In genomic region chr6:151130329-151130728, GRCh38 we compare ENCODE assay signal across 30 cellular contexts.
DNase-seq lines count a peak whose midpoint lies in the region; ATAC-seq and TF ChIP-seq lines count a peak whose summit lies in the region.
"Had no signal": no experiment of that assay in that cellular context is flagged by ENCODE, and none has a peak within 500 bp of the region (broad histone marks: within the 10 kb centered on the region; RNA-seq: fewer than 3 reads in every experiment).

No MANE protein-coding gene starts in this region.

- CTCF ChIA-PET in activated CD8-positive, alpha-beta memory T cell treated with anti-CD3 and anti-CD28 coated beads, Interleukin-2, amount 10 ng/mL, durations not matched to agents 7 days and 5 days (lab: Charles Lee): no interaction called here

- H3K9ac ChIP-seq in OCI-LY3 (ENCODE audit: low read length): peak overlapping the region; percentile 39; the same call in 1 of the 2 replicates

- no peaks in the 10 kb centered on the region for H3K36me3 Mint-ChIP-seq in activated CD8-positive, alpha-beta memory T cell treated with anti-CD3 and anti-CD28 coated beads, Interleukin-2, amount 10 ng/mL, durations not matched to agents 7 days and 5 days
- no peaks in the 10 kb centered on the region for H3K36me3 Mint-ChIP-seq in activated T-cell treated with anti-CD3 and anti-CD28 coated beads, Interleukin-2, amount 50 U/mL, for 4 hours (ENCODE audit: insufficient read depth)
- H3K36me3 Mint-ChIP-seq: CD4-positive, alpha-beta memory T cell had no signal

- DNase-seq in activated CD8-positive, alpha-beta memory T cell treated with anti-CD3 and anti-CD28 coated beads, Interleukin-2, amount 10 ng/mL, durations not matched to agents 7 days and 5 days: peak; percentile 46
- DNase-seq in activated CD8-positive, alpha-beta memory T cell treated with anti-CD3 and anti-CD28 coated beads, Interleukin-2, amount 50 U/mL, for 4 hours: no peak
- DNase-seq in RKO (ENCODE audit: low spot score): no peak
- DNase-seq in activated T-cell treated with anti-CD3 and anti-CD28 coated beads, Interleukin-2, amount 50 U/mL, for 4 hours: no peak
- no peak for DNase-seq in SJCRH30
- no peak for DNase-seq in stimulated activated CD4-positive, alpha-beta T cell treated with anti-CD3 and anti-CD28 coated beads, Interleukin-4, amount 100 ng/mL, for 1 hour
- DNase-seq: activated CD4-positive, alpha-beta T cell treated with anti-CD3 and anti-CD28 coated beads, Interleukin-2, amount 50 U/mL, for 48 hours; activated CD4-positive, CD25-positive, alpha-beta regulatory T cell; activated naive CD8-positive, alpha-beta T cell treated with anti-CD3 and anti-CD28 coated beads, Interleukin-2, amount 50 U/mL, for 24 hours; CD4-positive, alpha-beta memory T cell; dermis blood vessel endothelial cell; gastrocnemius medialis; hippocampal formation; left cardiac atrium; NCI-H1048; NCI-H1694 treated with DMSO at 0.1 percent for 48 hours; NCI-H526; nephron progenitor cell; NK-92 treated with Interleukin-12 subunit alpha and Interleukin-12 subunit beta, amount 100 ng/mL, for 24 hours; ovary; SHP77 treated with DMSO at 0.1 percent for 48 hours; small intestine; SW 1271; trophoblast cell had no signal

- peaks cover 4% of the 10 kb centered on the region for H3K4me1 Mint-ChIP-seq in activated CD8-positive, alpha-beta memory T cell treated with anti-CD3 and anti-CD28 coated beads, Interleukin-2, amount 10 ng/mL, durations not matched to agents 7 days and 5 days
- H3K4me1 Mint-ChIP-seq in activated T-cell treated with anti-CD3 and anti-CD28 coated beads, Interleukin-2, amount 50 U/mL, for 4 hours (ENCODE audit: low read depth): no peaks in the 10 kb centered on the region
- H3K4me1 Mint-ChIP-seq: CD4-positive, alpha-beta memory T cell; central memory CD8-positive, alpha-beta T cell had no signal

- H3K9me3 ChIP-seq in OCI-LY3 (ENCODE audit: insufficient read depth, low read length) (no peaks in the 10 kb centered on the region; the same call in 1 of the 2 replicates), SJCRH30 (replicated peaks) (peaks cover 6% of the 10 kb centered on the region)
- H3K9me3 ChIP-seq: gastrocnemius medialis, HAP-1, ovary had no signal

- H3K4me3 Mint-ChIP-seq in activated CD8-positive, alpha-beta memory T cell treated with anti-CD3 and anti-CD28 coated beads, Interleukin-2, amount 10 ng/mL, durations not matched to agents 7 days and 5 days: no peak overlapping the region
- no peak overlapping the region for H3K4me3 Mint-ChIP-seq in activated T-cell treated with anti-CD3 and anti-CD28 coated beads, Interleukin-2, amount 50 U/mL, for 4 hours
- H3K4me3 Mint-ChIP-seq: activated naive CD8-positive, alpha-beta T cell treated with anti-CD3 and anti-CD28 coated beads, Interleukin-2, amount 50 U/mL, for 24 hours; CD4-positive, alpha-beta memory T cell; central memory CD8-positive, alpha-beta T cell; nephron progenitor cell had no signal

- no peak for TF ChIP-seq CTCF in OCI-LY3 (IDR thresholded peaks at IDR 0.05; ENCODE audit: low read depth, low read length)

- no peaks in the 10 kb centered on the region for H4K20me1 ChIP-seq in OCI-LY3 (ENCODE audit: insufficient read depth, low read length)

- H3K27ac Mint-ChIP-seq in activated CD8-positive, alpha-beta memory T cell treated with anti-CD3 and anti-CD28 coated beads, Interleukin-2, amount 10 ng/mL, durations not matched to agents 7 days and 5 days: no peak overlapping the region
- H3K27ac Mint-ChIP-seq: activated naive CD8-positive, alpha-beta T cell treated with anti-CD3 and anti-CD28 coated beads, Interleukin-2, amount 50 U/mL, for 24 hours; CD4-positive, alpha-beta memory T cell had no signal

- peaks cover 2% of the 10 kb centered on the region for H3K9me3 Mint-ChIP-seq in activated CD8-positive, alpha-beta memory T cell treated with anti-CD3 and anti-CD28 coated beads, Interleukin-2, amount 10 ng/mL, durations not matched to agents 7 days and 5 days (ENCODE audit: low read depth)
- H3K9me3 Mint-ChIP-seq in activated T-cell treated with anti-CD3 and anti-CD28 coated beads, Interleukin-2, amount 50 U/mL, for 4 hours: peaks cover 7% of the 10 kb centered on the region
- H3K9me3 Mint-ChIP-seq: central memory CD8-positive, alpha-beta T cell had no signal

- peaks cover 5% of the 10 kb centered on the region for H3K36me3 ChIP-seq in OCI-LY3 (replicated peaks; ENCODE audit: low read depth, low read length)
- no peaks in the 10 kb centered on the region for H3K36me3 ChIP-seq in SJCRH30
- H3K36me3 ChIP-seq: gastrocnemius medialis, HAP-1, ovary had no signal

- H3K4me1 ChIP-seq in OCI-LY3 (ENCODE audit: low read length): peaks cover 15% of the 10 kb centered on the region
- no peaks in the 10 kb centered on the region for H3K4me1 ChIP-seq in SJCRH30
- H3K4me1 ChIP-seq: gastrocnemius medialis had no signal

- no peak for ATAC-seq in activated CD8-positive, alpha-beta memory T cell treated with anti-CD3 and anti-CD28 coated beads, Interleukin-2, amount 10 ng/mL, durations not matched to agents 7 days and 5 days
- ATAC-seq in HG02885 (IDR thresholded peaks at IDR 0.05; ENCODE audit: poor library complexity, unreplicated experiment): peak; percentile 74
- no peak for ATAC-seq in activated T-cell treated with anti-CD3 and anti-CD28 coated beads, Interleukin-2, amount 50 U/mL, for 4 hours
- ATAC-seq: activated naive CD8-positive, alpha-beta T cell treated with anti-CD3 and anti-CD28 coated beads, Interleukin-2, amount 50 U/mL, for 24 hours; gastrocnemius medialis; left cardiac atrium; Panc1 had no signal

- H2AFZ ChIP-seq in OCI-LY3 (ENCODE audit: low read depth, low read length): peak overlapping the region; percentile 81

- peak overlapping the region; percentile 50 for H3K4me2 ChIP-seq in OCI-LY3 (ENCODE audit: low read length)

- no peaks in the 10 kb centered on the region for H3K79me2 ChIP-seq in OCI-LY3 (ENCODE audit: low read length)

- H3K27me3 ChIP-seq in OCI-LY3 (ENCODE audit: low read depth, low read length) (no peaks in the 10 kb centered on the region), SJCRH30 (no peaks in the 10 kb centered on the region)
- H3K27me3 ChIP-seq: gastrocnemius medialis, ovary had no signal

- H3K27ac ChIP-seq in OCI-LY3 (ENCODE audit: low read length) (peak overlapping the region; percentile 48), SJCRH30 (no peak overlapping the region)
- H3K27ac ChIP-seq: gastrocnemius medialis, HL-60, ovary had no signal

- H3K27me3 Mint-ChIP-seq in activated CD8-positive, alpha-beta memory T cell treated with anti-CD3 and anti-CD28 coated beads, Interleukin-2, amount 10 ng/mL, durations not matched to agents 7 days and 5 days: peaks cover 3% of the 10 kb centered on the region
- H3K27me3 Mint-ChIP-seq in activated T-cell treated with anti-CD3 and anti-CD28 coated beads, Interleukin-2, amount 50 U/mL, for 4 hours (ENCODE audit: low read depth): no peaks in the 10 kb centered on the region
- H3K27me3 Mint-ChIP-seq: central memory CD8-positive, alpha-beta T cell had no signal

- H3K4me3 ChIP-seq in OCI-LY3 (ENCODE audit: low read length) (peak overlapping the region; percentile 10; the same call in 1 of the 2 replicates), SJCRH30 (no peak overlapping the region)
- H3K4me3 ChIP-seq: gastrocnemius medialis, HAP-1, ovary had no signal
